8 cellular contexts compared by ENCODE assay signal in genomic region chr17:72123964-72124791, GRCh38. TPM values are rescaled to one million over a fixed set of nuclear protein-coding genes. Genes with fewer than 3 reads are reported as not detected.
A peak's percentile ranks its signal among the peaks of the same experiment; 100 is the strongest.
DNase-seq lines count a peak whose midpoint lies in the region; FAIRE-seq and TF ChIP-seq lines count a peak whose summit lies in the region.
"Had no signal": no experiment of that assay in that cellular context is flagged by ENCODE, and none has a peak within 500 bp of the region (broad histone marks: within the 10 kb centered on the region; RNA-seq: fewer than 3 reads in every experiment).

No MANE protein-coding gene starts in this region.

- peak overlapping the region in 1 of 2 donors; percentile 11 for H3K27ac ChIP-seq in small intestine (ENCODE audit: low read depth in 1 of 2, low read length in 1 of 2)

- no peaks in the 10 kb centered on the region for H3K36me3 ChIP-seq in small intestine (ENCODE audit: control insufficient read depth in 2 of 2, insufficient read depth in 2 of 2, low read length in 2 of 2)

- no peak for TF ChIP-seq CTCF in astrocyte of the cerebellum (IDR thresholded peaks at IDR 0.05; ENCODE audit: low read depth, low read length, missing control alignments)

- 14 to 41% (median 27%) methylated on average over 34 to 38 of the region's 38 CpGs for WGBS in small intestine, 3 donors

- H3K4me3 ChIP-seq in astrocyte of the cerebellum (ENCODE audit: low read depth, low read length) (peak overlapping the region; percentile 97), small intestine (ENCODE audit: low read depth in 1 of 2, low read length in 2 of 2) (peak overlapping the region; percentile 63 to 65)

- peaks cover 0 to 27% of the 10 kb centered on the region in 2 donors for H3K27me3 ChIP-seq in small intestine (ENCODE audit: control insufficient read depth in 2 of 2, insufficient read depth in 2 of 2, low read length in 2 of 2)

- H3K9me3 ChIP-seq in small intestine (ENCODE audit: control insufficient read depth, low read depth), result no peaks in the 10 kb centered on the region

- no peak for FAIRE-seq in small intestine (lab: Jason Lieb, UNC)

- in situ Hi-C loops in astrocyte of the cerebellum (cut with HindIII; ENCODE audit: low sequenced_read_pairs), result no loop called here

- DNase-seq in HT1080 (ENCODE audit: low read depth) (peak; percentile 42), astrocyte of the cerebellum (ENCODE audit: low read depth) (no peak), islet precursor cell (peak; percentile 77), small intestine (peak; percentile 21), AML-193 (lab: John Stamatoyannopoulos, UW) (no peak), ureter (ENCODE audit: low spot score) (no peak)
- no peak for DNase-seq in stimulated activated naive CD4-positive, alpha-beta T cell treated with Interleukin-2 at 50 U/mL for 16 hours (lab: John Stamatoyannopoulos, UW)
- DNase-seq: DND-41 had no signal

- no peaks in the 10 kb centered on the region for H3K4me1 ChIP-seq in small intestine (ENCODE audit: control insufficient read depth in 2 of 2, insufficient read depth in 1 of 2, low read depth in 1 of 2, low read length in 1 of 2)

RNA-seq across cellular contexts. Expression of gene SOX9, which starts 3.4 kb away (rescaled TPM):
- total RNA-seq in HT1080 (2014; rRNA removed; shearing (Covaris generic)), result 24.9 and 43.0 TPM in 2 replicates
- polyA plus RNA-seq in HT1080 (2015; cell fraction: cytosol; rRNA removed), result 66.7 and 82.9 TPM in 2 replicates
- 119 and 133 TPM in 2 replicates for polyA plus RNA-seq in HT1080 (2015; cell fraction: nucleus; rRNA removed)
- polyA plus RNA-seq in small intestine, result 10 to 100 TPM in 1 of 3 donors, 1 to 10 TPM in 2; 3.0 to 21.2 (median 5.4) TPM
- total RNA-seq in ureter, result 21.4 TPM

Comparison
In these comparisons a context has a peak if more than half of its experiments do, and no peak if none do; other contexts are left out.
1. DNase-seq: peak in HT1080 (single experiment), islet precursor cell (single experiment) and small intestine (single experiment); none in astrocyte of the cerebellum (single experiment), AML-193 (0 of 2), stimulated activated naive CD4-positive, alpha-beta T cell treated with Interleukin-2 at 50 U/mL for 16 hours (single experiment) and ureter (single experiment).